In genomic region chr16:51731160-51731559, GRCh38 we compare ENCODE assay signal across 15 cellular contexts.
A peak's percentile ranks its signal among the peaks of the same experiment; 100 is the strongest.
DNase-seq lines count a peak whose midpoint lies in the region; ATAC-seq and TF ChIP-seq lines count a peak whose summit lies in the region.
"Had no signal": no experiment of that assay in that cellular context is flagged by ENCODE, and none has a peak within 500 bp of the region (broad histone marks: within the 10 kb centered on the region; RNA-seq: fewer than 3 reads in every experiment).

No MANE protein-coding gene starts in this region.

- H3K27me3 ChIP-seq in HUES6 (ENCODE audit: control insufficient read depth, insufficient read depth, low read length): no peaks in the 10 kb centered on the region
- H3K27me3 ChIP-seq: BLaER1 had no signal

- H3K4me1 Mint-ChIP-seq in nephron progenitor cell: peaks cover 69% of the 10 kb centered on the region
- H3K4me1 Mint-ChIP-seq: CD8-positive, alpha-beta memory T cell had no signal

- DNase-seq in ELF-1 (ENCODE audit: low read depth, low spot score) (peak; percentile 7), NCI-H748 treated with DMSO at 0.1 percent for 48 hours (lab: John Stamatoyannopoulos, UW) (peak; percentile 38), nephron progenitor cell (no peak), DMS79 (lab: John Stamatoyannopoulos, UW) (no peak), NCI-H2196 (lab: John Stamatoyannopoulos, UW; ENCODE audit: unreplicated experiment) (no peak)
- DNase-seq: AML-193; CD8-positive, alpha-beta memory T cell; DMS53; GM23248; H7 had no signal

- H3K9ac ChIP-seq in HUES6 (ENCODE audit: low read length): peak overlapping the region; percentile 66
- H3K9ac ChIP-seq: BLaER1, GM23248 had no signal

- H3K9me3 Mint-ChIP-seq in nephron progenitor cell: peaks cover 25% of the 10 kb centered on the region

- peaks cover 6% of the 10 kb centered on the region; the same call in 1 of the 2 replicates for H3K9me3 ChIP-seq in HUES6 (ENCODE audit: control insufficient read depth, insufficient read depth, low read depth, low read length)
- H3K9me3 ChIP-seq: BLaER1 had no signal

- no peak overlapping the region for H3K4me3 ChIP-seq in HUES6 (ENCODE audit: low read depth, low read length)
- H3K4me3 ChIP-seq: BLaER1, GM12878, GM23248, K562 had no signal

- TF ChIP-seq CTCF in nephron progenitor cell (IDR thresholded peaks at IDR 0.05): no peak

- peak overlapping the region; percentile 97 for H3K27ac Mint-ChIP-seq in nephron progenitor cell
- H3K27ac Mint-ChIP-seq: CD8-positive, alpha-beta memory T cell had no signal

- H3K27me3 Mint-ChIP-seq in nephron progenitor cell (ENCODE audit: low read depth, poor library complexity): no peaks in the 10 kb centered on the region
- H3K27me3 Mint-ChIP-seq: CD8-positive, alpha-beta memory T cell had no signal

- no peaks in the 10 kb centered on the region for H3K36me3 ChIP-seq in HUES6 (ENCODE audit: control insufficient read depth, insufficient read depth, low read length)
- H3K36me3 ChIP-seq: BLaER1 had no signal

- no peak for ATAC-seq in HG03457 (IDR thresholded peaks at IDR 0.05; ENCODE audit: unreplicated experiment)
- ATAC-seq: GM12878, K562 had no signal

- peak overlapping the region; percentile 35 for H3K4me3 Mint-ChIP-seq in nephron progenitor cell
- H3K4me3 Mint-ChIP-seq: CD8-positive, alpha-beta memory T cell had no signal

- H3K27ac ChIP-seq in HUES6 (ENCODE audit: low read depth, low read length): peak overlapping the region; percentile 7; the same call in 1 of the 2 replicates
- H3K27ac ChIP-seq: BLaER1, GM23248 had no signal

- H3K36me3 Mint-ChIP-seq in nephron progenitor cell (ENCODE audit: low read depth): peaks cover 26% of the 10 kb centered on the region
- H3K36me3 Mint-ChIP-seq: CD8-positive, alpha-beta memory T cell had no signal

- peaks cover 10% of the 10 kb centered on the region for H3K4me1 ChIP-seq in HUES6 (ENCODE audit: control insufficient read depth, insufficient read depth, low read length)
- H3K4me1 ChIP-seq: BLaER1 had no signal

Comparison
In these comparisons a context has a peak if more than half of its experiments do, and no peak if none do; other contexts are left out.
1. DNase-seq: peak in ELF-1 (single experiment) and NCI-H748 treated with DMSO at 0.1 percent for 48 hours (single experiment); none in nephron progenitor cell (single experiment), DMS79 (single experiment) and NCI-H2196 (single experiment).